Comparison of ENCODE assay signal across 8 cellular contexts in the genomic region with DNA sequence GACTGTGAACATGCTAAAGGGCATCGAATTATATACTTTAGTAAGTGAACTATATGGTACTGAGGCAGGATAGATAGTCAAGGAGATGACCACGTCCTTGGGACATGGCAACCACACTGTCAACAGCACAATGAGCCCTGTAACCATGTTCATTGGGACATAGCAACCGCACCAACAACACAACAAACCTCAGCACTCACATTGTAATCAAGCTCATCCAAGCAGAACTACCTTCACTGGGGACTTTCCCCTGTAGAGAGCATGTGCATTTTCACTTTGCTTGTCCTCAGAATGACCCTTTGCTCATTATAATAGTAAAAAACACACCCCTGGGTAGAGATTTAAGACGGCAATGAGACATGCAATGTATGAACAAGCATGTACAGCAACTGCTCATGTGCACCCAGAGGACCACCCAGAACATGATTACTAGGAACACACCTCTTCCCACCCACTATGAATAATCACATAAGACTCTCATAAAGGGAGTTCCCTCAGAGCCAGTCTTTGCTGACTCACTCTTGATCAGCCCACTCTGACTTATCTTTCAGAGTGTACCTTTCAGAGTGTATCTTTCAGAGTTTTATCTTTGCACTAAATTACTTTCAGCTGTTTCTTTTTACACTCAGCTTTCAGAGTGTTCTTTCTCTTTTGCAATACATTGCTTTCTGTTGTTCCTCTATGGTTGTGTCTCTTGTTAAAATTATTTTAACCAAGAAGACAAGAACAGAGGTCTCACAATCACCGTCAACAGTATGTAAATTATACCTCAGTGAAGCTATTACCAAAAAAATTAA. TPM values are rescaled to one million over a fixed set of nuclear protein-coding genes. Genes with fewer than 3 reads are reported as not detected.
DNase-seq lines count a peak whose midpoint lies in the region; ATAC-seq lines count a peak whose summit lies in the region.

No MANE protein-coding gene starts in this region.

- H3K27ac ChIP-seq in iPS-20b (ENCODE audit: low read length), result no peak overlapping the region

- no peaks in the 10 kb centered on the region for H3K27me3 ChIP-seq in iPS-20b (ENCODE audit: insufficient read depth, low read length)

- peak overlapping the region; percentile 8 for H3K27ac Mint-ChIP-seq in activated naive CD8-positive, alpha-beta T cell treated with anti-CD3 and anti-CD28 coated beads, Interleukin-2, amount 10 ng/mL, durations not matched to agents 7 days and 5 days

- H3K9me3 Mint-ChIP-seq in activated naive CD8-positive, alpha-beta T cell treated with anti-CD3 and anti-CD28 coated beads, Interleukin-2, amount 10 ng/mL, durations not matched to agents 7 days and 5 days, result no peaks in the 10 kb centered on the region

- DNase-seq in CD1c-positive myeloid dendritic cell (ENCODE audit: extremely low spot score), result peak; percentile 88
- DNase-seq in RPMI7951 (ENCODE audit: low read depth), result peak; percentile 84
- no peak for DNase-seq in activated naive CD8-positive, alpha-beta T cell treated with anti-CD3 and anti-CD28 coated beads, Interleukin-2, amount 10 ng/mL, durations not matched to agents 7 days and 5 days
- DNase-seq in stimulated activated CD8-positive, alpha-beta memory T cell treated with anti-CD3 and anti-CD28 coated beads, Interleukin-12 subunit alpha, Interleukin-12 subunit beta, amount 100 ng/mL, for 24 hours (ENCODE audit: extremely low read depth), result peak; percentile 31
- no peak for DNase-seq in NCI-H510A treated with DMSO at 0.1 percent for 48 hours (lab: John Stamatoyannopoulos, UW)

- peaks cover 42% of the 10 kb centered on the region for H3K4me1 Mint-ChIP-seq in activated naive CD8-positive, alpha-beta T cell treated with anti-CD3 and anti-CD28 coated beads, Interleukin-2, amount 10 ng/mL, durations not matched to agents 7 days and 5 days

- peaks cover 4% of the 10 kb centered on the region for H3K36me3 Mint-ChIP-seq in activated naive CD8-positive, alpha-beta T cell treated with anti-CD3 and anti-CD28 coated beads, Interleukin-2, amount 10 ng/mL, durations not matched to agents 7 days and 5 days

- H3K36me3 ChIP-seq in iPS-20b (ENCODE audit: insufficient read depth, low read depth, low read length), result no peaks in the 10 kb centered on the region

- ATAC-seq in GM19351 (IDR thresholded peaks at IDR 0.05; ENCODE audit: unreplicated experiment) (peak; percentile 69), HG03378 (IDR thresholded peaks at IDR 0.05; ENCODE audit: unreplicated experiment) (peak; percentile 81)
- ATAC-seq in activated naive CD8-positive, alpha-beta T cell treated with anti-CD3 and anti-CD28 coated beads, Interleukin-2, amount 10 ng/mL, durations not matched to agents 7 days and 5 days (ENCODE audit: low read depth), result peak; percentile 69

- no peaks in the 10 kb centered on the region for H3K9me3 ChIP-seq in iPS-20b (ENCODE audit: insufficient read depth, low read depth, low read length)

- peaks cover 10% of the 10 kb centered on the region for H3K4me1 ChIP-seq in iPS-20b (ENCODE audit: insufficient read depth, low read length)

- POLR2A ChIA-PET in activated naive CD8-positive, alpha-beta T cell treated with anti-CD3 and anti-CD28 coated beads, Interleukin-2, amount 10 ng/mL, durations not matched to agents 7 days and 5 days (lab: Charles Lee), result interaction anchor here (1.9 to 6.2 kb wide), 3 partner anchors 11 to 30 kb away, joined by 5 to 86 read pairs (median 10); a partner anchor contains a TSS

- peaks cover 4% of the 10 kb centered on the region for H3K27me3 Mint-ChIP-seq in activated naive CD8-positive, alpha-beta T cell treated with anti-CD3 and anti-CD28 coated beads, Interleukin-2, amount 10 ng/mL, durations not matched to agents 7 days and 5 days

- peak overlapping the region; percentile 38 for H3K9ac ChIP-seq in iPS-20b (ENCODE audit: low read depth, low read length)

- H3K4me3 ChIP-seq in iPS-20b (ENCODE audit: low read length), result no peak overlapping the region

- peak overlapping the region; percentile 46 for H3K4me3 Mint-ChIP-seq in activated naive CD8-positive, alpha-beta T cell treated with anti-CD3 and anti-CD28 coated beads, Interleukin-2, amount 10 ng/mL, durations not matched to agents 7 days and 5 days

RNA-seq across cellular contexts. Expression of a gene that starts 4.1 kb away (rescaled TPM):
- total RNA-seq in RPMI7951 (2014; rRNA removed; shearing (Covaris generic)), result not detected in 2 replicates
- under 1 TPM in 1 of 2 experiments, not detected in 1; 0.58 TPM for total RNA-seq in activated naive CD8-positive, alpha-beta T cell treated with anti-CD3 and anti-CD28 coated beads, Interleukin-2, amount 10 ng/mL, durations not matched to agents 7 days and 5 days

RNA-seq across cellular contexts. Expression of a gene that starts 30.6 kb away (rescaled TPM):
- 22.1 and 36.3 TPM in 2 replicates for total RNA-seq in RPMI7951 (2014; rRNA removed; shearing (Covaris generic))
- 100 to 1,000 TPM; 156 to 158 TPM for total RNA-seq in activated naive CD8-positive, alpha-beta T cell treated with anti-CD3 and anti-CD28 coated beads, Interleukin-2, amount 10 ng/mL, durations not matched to agents 7 days and 5 days

RNA-seq across cellular contexts. Expression of a gene that starts 47.0 kb away (rescaled TPM):
- 7.3 and 8.8 TPM in 2 replicates for total RNA-seq in RPMI7951 (2014; rRNA removed; shearing (Covaris generic))
- 10 to 100 TPM; 15.8 to 17.3 TPM for total RNA-seq in activated naive CD8-positive, alpha-beta T cell treated with anti-CD3 and anti-CD28 coated beads, Interleukin-2, amount 10 ng/mL, durations not matched to agents 7 days and 5 days

Comparison
In these comparisons a context has a peak if more than half of its experiments do, and no peak if none do; other contexts are left out.
1. DNase-seq: peak in CD1c-positive myeloid dendritic cell (single experiment), RPMI7951 (single experiment) and stimulated activated CD8-positive, alpha-beta memory T cell treated with anti-CD3 and anti-CD28 coated beads, Interleukin-12 subunit alpha, Interleukin-12 subunit beta, amount 100 ng/mL, for 24 hours (single experiment); none in activated naive CD8-positive, alpha-beta T cell treated with anti-CD3 and anti-CD28 coated beads, Interleukin-2, amount 10 ng/mL, durations not matched to agents 7 days and 5 days (single experiment) and NCI-H510A treated with DMSO at 0.1 percent for 48 hours (single experiment).
2. Peak in every context shown above with its lines, with median percentiles within 50 percentile points of each other: ATAC-seq.